Comparison of ENCODE assay signal across 16 cellular contexts in genomic region chr5:57311921-57312320, GRCh38.
"Had no signal": no experiment of that assay in that cellular context is flagged by ENCODE, and none has a peak within 500 bp of the region (broad histone marks: within the 10 kb centered on the region; RNA-seq: fewer than 3 reads in every experiment).

No MANE protein-coding gene starts in this region.

- H3K27ac Mint-ChIP-seq: activated CD4-positive, alpha-beta memory T cell treated with anti-CD3 and anti-CD28 coated beads, Interleukin-2, amount 10 ng/mL, durations not matched to agents 7 days and 5 days; activated CD4-positive, alpha-beta T cell treated with anti-CD3 and anti-CD28 coated beads for 36 hours; activated naive CD8-positive, alpha-beta T cell treated with anti-CD3 and anti-CD28 coated beads for 36 hours; nephron progenitor cell had no signal

- H3K9me3 ChIP-seq: thoracic aorta had no signal

- H3K4me3 ChIP-seq: esophagus muscularis mucosa, left lung, stomach, thoracic aorta had no signal

- H3K4me1 Mint-ChIP-seq: activated CD4-positive, alpha-beta memory T cell treated with anti-CD3 and anti-CD28 coated beads, Interleukin-2, amount 10 ng/mL, durations not matched to agents 7 days and 5 days; activated CD4-positive, alpha-beta T cell treated with anti-CD3 and anti-CD28 coated beads for 36 hours; activated naive CD8-positive, alpha-beta T cell treated with anti-CD3 and anti-CD28 coated beads for 36 hours had no signal

- ATAC-seq: activated CD4-positive, alpha-beta T cell treated with anti-CD3 and anti-CD28 coated beads for 36 hours; left lung had no signal

- H3K27me3 ChIP-seq: esophagus muscularis mucosa, left lung, stomach had no signal

- H3K4me1 ChIP-seq: left lung had no signal

- H3K36me3 ChIP-seq: esophagus muscularis mucosa, left lung, stomach, thoracic aorta, WERI-Rb-1 had no signal

- H3K27ac ChIP-seq: esophagus muscularis mucosa, left lung, stomach, thoracic aorta, WERI-Rb-1 had no signal

- DNase-seq: activated CD4-positive, alpha-beta memory T cell treated with anti-CD3 and anti-CD28 coated beads, Interleukin-2, amount 10 ng/mL, durations not matched to agents 7 days and 5 days; activated CD4-positive, alpha-beta T cell treated with anti-CD3 and anti-CD28 coated beads for 36 hours; activated gamma-delta T cell treated with Interleukin-2 at 50 U/mL for 16 hours; activated naive CD8-positive, alpha-beta T cell treated with anti-CD3 and anti-CD28 coated beads for 36 hours; activated T-cell treated with anti-CD3 and anti-CD28 coated beads, Interleukin-2, amount 50 U/mL, for 48 hours; aorta; head of caudate nucleus; left lung; nephron progenitor cell; stimulated activated CD4-positive, alpha-beta T cell treated with anti-CD3 and anti-CD28 coated beads, Interleukin-15, amount 100 ng/mL, for 24 hours; stimulated activated CD4-positive, alpha-beta T cell treated with anti-CD3 and anti-CD28 coated beads, Interleukin-4, amount 100 ng/mL, for 24 hours; stomach; T1000; WERI-Rb-1 had no signal

- H3K36me3 Mint-ChIP-seq: activated naive CD8-positive, alpha-beta T cell treated with anti-CD3 and anti-CD28 coated beads for 36 hours had no signal

- H3K4me3 Mint-ChIP-seq: activated CD4-positive, alpha-beta memory T cell treated with anti-CD3 and anti-CD28 coated beads, Interleukin-2, amount 10 ng/mL, durations not matched to agents 7 days and 5 days; activated CD4-positive, alpha-beta T cell treated with anti-CD3 and anti-CD28 coated beads for 36 hours; activated naive CD8-positive, alpha-beta T cell treated with anti-CD3 and anti-CD28 coated beads for 36 hours; nephron progenitor cell had no signal
